Comparison of ENCODE assay signal across 11 cellular contexts in genomic region chr14:103126873-103127304, GRCh38. TPM values are rescaled to one million over a fixed set of nuclear protein-coding genes. Genes with fewer than 3 reads are reported as not detected.
A peak's percentile ranks its signal among the peaks of the same experiment; 100 is the strongest.
DNase-seq lines count a peak whose midpoint lies in the region; ATAC-seq and TF ChIP-seq lines count a peak whose summit lies in the region.
"Had no signal": no experiment of that assay in that cellular context is flagged by ENCODE, and none has a peak within 500 bp of the region (broad histone marks: within the 10 kb centered on the region; RNA-seq: fewer than 3 reads in every experiment).

No MANE protein-coding gene starts in this region.

- no peak overlapping the region for H4K5ac ChIP-seq in mesendoderm (ENCODE audit: low read length)

- peak overlapping the region; percentile 73 for H3K56ac ChIP-seq in mesendoderm (ENCODE audit: low read length)

- H4K8ac ChIP-seq in mesendoderm (ENCODE audit: low read depth, low read length), result no peak overlapping the region

- H3K36me3 ChIP-seq in endodermal cell (ENCODE audit: control insufficient read depth, insufficient read depth, low read length) (no peaks in the 10 kb centered on the region), mesendoderm (ENCODE audit: control insufficient read depth, insufficient read depth, low read length) (peaks cover 1% of the 10 kb centered on the region), upper lobe of left lung (peaks cover 0 to 21% (median 15%) of the 10 kb centered on the region in 4 donors)

- H3K27me3 ChIP-seq in endodermal cell (ENCODE audit: control insufficient read depth, insufficient read depth, low read length, poor library complexity, severe bottlenecking) (no peaks in the 10 kb centered on the region), mesendoderm (ENCODE audit: insufficient read depth, low read length, poor library complexity) (no peaks in the 10 kb centered on the region), upper lobe of left lung (no peaks in the 10 kb centered on the region)

- no peak overlapping the region for H3K18ac ChIP-seq in mesendoderm (ENCODE audit: low read length)

- DNase-seq in NCI-H345 (lab: John Stamatoyannopoulos, UW) (peak; percentile 65), NCI-H345 treated with DMSO at 0.1 percent for 48 hours (lab: John Stamatoyannopoulos, UW; ENCODE audit: unreplicated experiment) (no peak), endodermal cell (peak; percentile 92), mesendoderm (peak; percentile 90), upper lobe of left lung (peak; percentile 72 to 92), NCI-H1092 treated with DMSO at 0.1 percent for 48 hours (lab: John Stamatoyannopoulos, UW) (no peak)
- no peak for DNase-seq in effector memory CD8-positive, alpha-beta T cell
- DNase-seq: SHP77 had no signal

- H2BK15ac ChIP-seq in mesendoderm (replicated peaks; ENCODE audit: low read depth), result no peak overlapping the region

- no peaks in the 10 kb centered on the region for H3K9me3 ChIP-seq in endodermal cell (ENCODE audit: control insufficient read depth, low read length)
- no peaks in the 10 kb centered on the region for H3K9me3 ChIP-seq in upper lobe of left lung

- no peak overlapping the region for H3K27ac Mint-ChIP-seq in endodermal cell
- H3K27ac Mint-ChIP-seq in effector memory CD8-positive, alpha-beta T cell, result no peak overlapping the region
- H3K27ac Mint-ChIP-seq: activated T-helper 1 cell treated with anti-CD3 and anti-CD28 coated beads, Interleukin-12 subunit alpha, Interleukin-12 subunit beta, Interleukin-2, Interleukin-4 antibody, amounts not matched to agents 30 ng/mL and 10 ng/mL and 1 ng/mL, durations not matched to agents 14 hours and 24 hours and 36 hours had no signal

- no peak for TF ChIP-seq EP300 in upper lobe of left lung (IDR thresholded peaks at IDR 0.05)

- ATAC-seq in upper lobe of left lung (ENCODE audit: low FRiP score in 2 of 2) (no peak), HG02571 (IDR thresholded peaks at IDR 0.05; ENCODE audit: unreplicated experiment) (no peak)
- ATAC-seq in effector memory CD8-positive, alpha-beta T cell (replicated peaks), result no peak

- peaks cover 5% of the 10 kb centered on the region for H3K79me1 ChIP-seq in mesendoderm (ENCODE audit: low read length)

- H2BK120ac ChIP-seq in mesendoderm (ENCODE audit: low read depth, low read length), result no peak overlapping the region

- peak overlapping the region; percentile 31 for H3K4me3 Mint-ChIP-seq in endodermal cell
- H3K4me3 Mint-ChIP-seq in effector memory CD8-positive, alpha-beta T cell, result no peak overlapping the region
- H3K4me3 Mint-ChIP-seq: activated T-helper 1 cell treated with anti-CD3 and anti-CD28 coated beads, Interleukin-12 subunit alpha, Interleukin-12 subunit beta, Interleukin-2, Interleukin-4 antibody, amounts not matched to agents 30 ng/mL and 10 ng/mL and 1 ng/mL, durations not matched to agents 14 hours and 24 hours and 36 hours had no signal

- H3K4me1 Mint-ChIP-seq in endodermal cell, result peaks cover 8% of the 10 kb centered on the region
- peaks cover 0 to 6% of the 10 kb centered on the region in 2 donors for H3K4me1 Mint-ChIP-seq in effector memory CD8-positive, alpha-beta T cell (ENCODE audit: low read depth in 2 of 2)

- no peak overlapping the region for H2BK5ac ChIP-seq in mesendoderm (ENCODE audit: low read length)

- peak overlapping the region; percentile 89 for H3K23ac ChIP-seq in mesendoderm (ENCODE audit: low read length)

- H3K4me2 ChIP-seq in mesendoderm (ENCODE audit: low read length), result peak overlapping the region; percentile 56

- TF ChIP-seq CTCF in endodermal cell (conservative IDR thresholded peaks at IDR 0.05) (peak; percentile 62), upper lobe of left lung (IDR thresholded peaks at IDR 0.05) (peak in 5 of 6 experiments; percentile 6 to 77 (median 56))

- peaks cover 1% of the 10 kb centered on the region for H3K79me2 ChIP-seq in mesendoderm (ENCODE audit: control insufficient read depth, insufficient read depth, low read length)

- peaks cover 45% of the 10 kb centered on the region for H3K27me3 Mint-ChIP-seq in endodermal cell (ENCODE audit: insufficient read depth)
- peaks cover 38 to 64% of the 10 kb centered on the region in 2 donors for H3K27me3 Mint-ChIP-seq in effector memory CD8-positive, alpha-beta T cell

- H3K27ac ChIP-seq in endodermal cell (ENCODE audit: low read depth, low read length) (no peak overlapping the region), mesendoderm (ENCODE audit: low read depth, low read length) (no peak overlapping the region), upper lobe of left lung (peak overlapping the region in 1 of 4 donors; percentile 49)
- H3K27ac ChIP-seq: HL-60 had no signal

- 86 to 97% methylated on average over 42 to 57 of the region's 62 CpGs for WGBS in endodermal cell (ENCODE audit: insufficient coverage in 1 of 2, insufficient read length in 1 of 2), 2 experiments
- no CpG with 5 or more reads among the region's 62 CpGs for WGBS in mesendoderm (ENCODE audit: extremely low coverage, insufficient coverage, low lambda C conversion rate)
- 57 to 60% methylated on average over 27 to 45 of the region's 62 CpGs for WGBS in upper lobe of left lung, 2 donors

- no peak overlapping the region for H3K4me3 ChIP-seq in endodermal cell (ENCODE audit: low read length)
- no peak overlapping the region for H3K4me3 ChIP-seq in mesendoderm (ENCODE audit: low read length)
- peak overlapping the region in 3 of 4 donors; percentile 26 to 37 (median 34) for H3K4me3 ChIP-seq in upper lobe of left lung

- H3K4ac ChIP-seq in mesendoderm (ENCODE audit: low read depth, low read length), result no peak overlapping the region

- H3K9ac ChIP-seq in endodermal cell (ENCODE audit: extremely low read depth, low read length, poor library complexity, severe bottlenecking) (no peak overlapping the region), mesendoderm (ENCODE audit: low read length) (peak overlapping the region; percentile 55)

- H2AK5ac ChIP-seq in mesendoderm (ENCODE audit: low read length), result no peak overlapping the region

- H3K4me1 ChIP-seq in endodermal cell (ENCODE audit: control insufficient read depth, insufficient read depth, low read length), result no peaks in the 10 kb centered on the region
- peaks cover 8% of the 10 kb centered on the region for H3K4me1 ChIP-seq in mesendoderm (ENCODE audit: control insufficient read depth, low read depth, low read length)
- peaks cover 42 to 83% (median 61%) of the 10 kb centered on the region in 4 donors for H3K4me1 ChIP-seq in upper lobe of left lung

- TF ChIP-seq POLR2A in upper lobe of left lung (IDR thresholded peaks at IDR 0.05), result no peak

- H3K9me3 Mint-ChIP-seq in endodermal cell, result no peaks in the 10 kb centered on the region
- H3K9me3 Mint-ChIP-seq in effector memory CD8-positive, alpha-beta T cell, result no peaks in the 10 kb centered on the region
- H3K9me3 Mint-ChIP-seq: activated T-helper 1 cell treated with anti-CD3 and anti-CD28 coated beads, Interleukin-12 subunit alpha, Interleukin-12 subunit beta, Interleukin-2, Interleukin-4 antibody, amounts not matched to agents 30 ng/mL and 10 ng/mL and 1 ng/mL, durations not matched to agents 14 hours and 24 hours and 36 hours had no signal

- peaks cover 1% of the 10 kb centered on the region for H3K36me3 Mint-ChIP-seq in endodermal cell (ENCODE audit: low read depth)
- peaks cover 3% of the 10 kb centered on the region for H3K36me3 Mint-ChIP-seq in effector memory CD8-positive, alpha-beta T cell (ENCODE audit: insufficient read depth)

RNA-seq across cellular contexts. Expression of gene TNFAIP2, which starts 3.6 kb away (rescaled TPM):
- total RNA-seq in endodermal cell (10 to 100 TPM; 16.8 to 19.4 TPM), upper lobe of left lung (100 to 1,000 TPM in 4 of 6 donors, 10 to 100 TPM in 2; 51.2 to 542 (median 229) TPM)
- polyA plus RNA-seq in endodermal cell (2013, experiment 1 of 2), result 57.6 TPM
- polyA plus RNA-seq in endodermal cell (2013, experiment 2 of 2), result 59.4 TPM
- polyA plus RNA-seq in mesendoderm (2013, experiment 1 of 2), result 30.9 TPM
- polyA plus RNA-seq in mesendoderm (2013, experiment 2 of 2), result 29.3 TPM

RNA-seq across cellular contexts. Expression of gene EXOC3L4, which starts 32.4 kb away (rescaled TPM):
- total RNA-seq in endodermal cell (1 to 10 TPM; 2.5 to 3.6 TPM), upper lobe of left lung (1 to 10 TPM in 5 of 6 donors, under 1 TPM in 1; 0.30 to 7.6 (median 2.9) TPM)
- 0.21 TPM for polyA plus RNA-seq in endodermal cell (2013, experiment 1 of 2)
- not detected for polyA plus RNA-seq in endodermal cell (2013, experiment 2 of 2)
- 0.10 TPM for polyA plus RNA-seq in mesendoderm (2013, experiment 1 of 2)
- polyA plus RNA-seq in mesendoderm (2013, experiment 2 of 2), result not detected
- total RNA-seq: activated T-helper 1 cell treated with anti-CD3 and anti-CD28 coated beads, Interleukin-12 subunit alpha, Interleukin-12 subunit beta, Interleukin-2, Interleukin-4 antibody, amounts not matched to agents 30 ng/mL and 10 ng/mL and 1 ng/mL, durations not matched to agents 14 hours and 24 hours and 36 hours had no signal

RNA-seq across cellular contexts. Expression of gene LBHD2, which starts 42.9 kb away (rescaled TPM):
- total RNA-seq in endodermal cell (not detected), upper lobe of left lung (not detected)
- polyA plus RNA-seq in endodermal cell (2013, experiment 1 of 2), result not detected
- polyA plus RNA-seq in endodermal cell (2013, experiment 2 of 2), result not detected
- not detected for polyA plus RNA-seq in mesendoderm (2013, experiment 1 of 2)
- polyA plus RNA-seq in mesendoderm (2013, experiment 2 of 2), result not detected
- total RNA-seq: activated T-helper 1 cell treated with anti-CD3 and anti-CD28 coated beads, Interleukin-12 subunit alpha, Interleukin-12 subunit beta, Interleukin-2, Interleukin-4 antibody, amounts not matched to agents 30 ng/mL and 10 ng/mL and 1 ng/mL, durations not matched to agents 14 hours and 24 hours and 36 hours had no signal

Comparison
In these comparisons a context has a peak if more than half of its experiments do, and no peak if none do; other contexts are left out.
1. DNase-seq: peak in NCI-H345 (single experiment), endodermal cell (single experiment), mesendoderm (single experiment) and upper lobe of left lung (2 of 2); none in NCI-H345 treated with DMSO at 0.1 percent for 48 hours (single experiment), NCI-H1092 treated with DMSO at 0.1 percent for 48 hours (single experiment) and effector memory CD8-positive, alpha-beta T cell (0 of 3).
2. H3K4me3 ChIP-seq: peak in upper lobe of left lung (3 of 4); none in endodermal cell (single experiment) and mesendoderm (single experiment).